2 cellular contexts compared by ENCODE assay signal in the genomic region with DNA sequence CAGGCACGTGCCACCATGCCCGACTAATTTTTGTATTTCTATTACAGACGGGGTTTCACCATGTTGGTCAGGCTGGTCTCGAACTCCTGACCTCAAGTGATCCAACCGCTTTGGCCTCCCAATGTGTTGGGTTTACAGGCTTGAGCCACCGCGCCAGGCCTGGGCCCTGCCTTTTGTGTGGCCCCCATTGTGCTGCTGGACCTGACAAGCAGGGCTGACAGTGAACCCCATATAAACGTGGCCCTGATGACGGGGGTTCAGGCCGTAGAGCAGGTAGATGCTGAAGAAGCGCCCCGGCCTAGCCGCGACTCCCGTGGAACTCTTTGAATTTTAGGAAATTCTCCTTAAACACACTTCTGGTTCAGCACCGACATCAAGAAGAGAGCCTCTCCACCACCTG. TPM values are rescaled to one million over a fixed set of nuclear protein-coding genes. Genes with fewer than 3 reads are reported as not detected.
"Had no signal": no experiment of that assay in that cellular context is flagged by ENCODE, and none has a peak within 500 bp of the region (broad histone marks: within the 10 kb centered on the region; RNA-seq: fewer than 3 reads in every experiment).

No MANE protein-coding gene starts in this region.

RNA-seq across cellular contexts. Expression of gene SULT1A2, which starts 17.7 kb away (rescaled TPM):
- total RNA-seq: activated B cell treated with CpG ODN at 0.5 μM for 24 hours had no signal

RNA-seq across cellular contexts. Expression of gene NPIPB8, which starts 23.3 kb away (rescaled TPM):
- total RNA-seq: activated CD8-positive, alpha-beta T cell treated with anti-CD3 and anti-CD28 coated beads for 36 hours had no signal
